In genomic region chr3:114447545-114447944, GRCh38 we compare ENCODE assay signal across 10 cellular contexts.
DNase-seq lines count a peak whose midpoint lies in the region; ATAC-seq and TF ChIP-seq lines count a peak whose summit lies in the region.
"Had no signal": no experiment of that assay in that cellular context is flagged by ENCODE, and none has a peak within 500 bp of the region (broad histone marks: within the 10 kb centered on the region; RNA-seq: fewer than 3 reads in every experiment).

No MANE protein-coding gene starts in this region.

- no peaks in the 10 kb centered on the region for H3K36me3 ChIP-seq in psoas muscle (ENCODE audit: insufficient read depth in 1 of 2, low read depth in 1 of 2)
- H3K36me3 ChIP-seq in BE2C = no peaks in the 10 kb centered on the region
- H3K36me3 ChIP-seq in sigmoid colon = no peaks in the 10 kb centered on the region
- H3K36me3 ChIP-seq: neutrophil had no signal

- 43 to 60% (median 44%) methylated on average over 3 of the region's 3 CpGs for WGBS in psoas muscle, 3 donors
- WGBS in sigmoid colon, 2 donors = 70 to 86% methylated on average over 3 of the region's 3 CpGs

- H3K27me3 ChIP-seq in psoas muscle (ENCODE audit: insufficient read depth in 3 of 3, low read length in 2 of 3) (no peaks in the 10 kb centered on the region), BE2C (no peaks in the 10 kb centered on the region), sigmoid colon (no peaks in the 10 kb centered on the region)

- TF ChIP-seq CTCF in psoas muscle (IDR thresholded peaks at IDR 0.05) (no peak), BE2C (IDR thresholded peaks at IDR 0.05; ENCODE audit: low read depth, low read length) (no peak), sigmoid colon (IDR thresholded peaks at IDR 0.05) (no peak)

- ATAC-seq in GM18868 (IDR thresholded peaks at IDR 0.05; ENCODE audit: unreplicated experiment) (peak; percentile 42), HG02798 (IDR thresholded peaks at IDR 0.05; ENCODE audit: poor library complexity, unreplicated experiment) (peak; percentile 38), psoas muscle (peak in 2 of 4 donors; percentile 24 to 26), HG03139 (IDR thresholded peaks at IDR 0.05; ENCODE audit: unreplicated experiment) (no peak)

- no peaks in the 10 kb centered on the region for H3K9me3 ChIP-seq in psoas muscle
- H3K9me3 ChIP-seq in BE2C = no peaks in the 10 kb centered on the region
- no peaks in the 10 kb centered on the region for H3K9me3 ChIP-seq in sigmoid colon
- H3K9me3 ChIP-seq: neutrophil had no signal

- TF ChIP-seq EP300 in sigmoid colon (IDR thresholded peaks at IDR 0.05) = no peak

- H3K4me3 ChIP-seq in psoas muscle (no peak overlapping the region), BE2C (ENCODE audit: low read depth, low read length) (no peak overlapping the region), sigmoid colon (no peak overlapping the region)

- H3K4me1 ChIP-seq in psoas muscle (peaks cover 85% of the 10 kb centered on the region), BE2C (no peaks in the 10 kb centered on the region; the same call in none of the 2 replicates), sigmoid colon (peaks cover 0 to 44% (median 28%) of the 10 kb centered on the region in 4 donors)

- H3K27ac ChIP-seq in angular gyrus (ENCODE audit: low read depth, low read length) (peak overlapping the region; percentile 72), psoas muscle (peak overlapping the region; percentile 33), sigmoid colon (no peak overlapping the region)
- H3K27ac ChIP-seq: neutrophil had no signal

- DNase-seq in psoas muscle (no peak), T1000 (lab: John Stamatoyannopoulos, UW) (no peak), BE2C (no peak), sigmoid colon (no peak)
- DNase-seq: T-helper 1 cell had no signal

- intact Hi-C loops in psoas muscle (cut with DNase I) (loop anchor here in 1 of 2 donors (10.0 kb wide), 1 partner anchor 63 kb away; no protein-coding TSS in a partner anchor), sigmoid colon (cut with DNase I) (no loop called here)

- TF ChIP-seq POLR2A in sigmoid colon (IDR thresholded peaks at IDR 0.05) = no peak

Comparison
In these comparisons a context has a peak if more than half of its experiments do, and no peak if none do; other contexts are left out.
1. H3K27ac ChIP-seq: peak in angular gyrus (single experiment) and psoas muscle (single experiment); none in sigmoid colon (0 of 4).